8 cellular contexts compared by ENCODE assay signal in genomic region chr1:54069792-54070548, GRCh38. TPM values are rescaled to one million over a fixed set of nuclear protein-coding genes. Genes with fewer than 3 reads are reported as not detected.
A peak's percentile ranks its signal among the peaks of the same experiment; 100 is the strongest.
DNase-seq lines count a peak whose midpoint lies in the region; ATAC-seq and TF ChIP-seq lines count a peak whose summit lies in the region.

No MANE protein-coding gene starts in this region.

- intact Hi-C loops in activated CD8-positive, alpha-beta T cell treated with anti-CD3 and anti-CD28 coated beads for 36 hours (cut with micrococcal nuclease) = no loop called here
- intact Hi-C loops in heart right ventricle (cut with DNase I) = loop anchor here in 8 of 10 donors (2.0 to 10.0 kb wide), 10 partner anchors 132 to 742 kb away; partner anchors contain the start of genes TTC22 (in 3 of the 8), TTC4 (in 2 of the 8), CYB5RL (in 1 of the 8) and MRPL37 (in 1 of the 8)

- no peak overlapping the region for H3K4me3 ChIP-seq in heart right ventricle
- no peak overlapping the region for H3K4me3 ChIP-seq in skeletal muscle cell (ENCODE audit: low read depth, low read length)

- H3K27me3 Mint-ChIP-seq in HFFc6 (ENCODE audit: insufficient read depth) = no peaks in the 10 kb centered on the region
- H3K27me3 Mint-ChIP-seq in activated CD8-positive, alpha-beta T cell treated with anti-CD3 and anti-CD28 coated beads for 36 hours = no peaks in the 10 kb centered on the region

- peak; percentile 92 for ATAC-seq in activated CD8-positive, alpha-beta T cell treated with anti-CD3 and anti-CD28 coated beads for 36 hours
- ATAC-seq in heart right ventricle = peak; percentile 53 to 73 (median 64)
- no peak for ATAC-seq in HG02678 (IDR thresholded peaks at IDR 0.05; ENCODE audit: unreplicated experiment)

- H3K4me1 ChIP-seq in heart right ventricle = no peaks in the 10 kb centered on the region

- no peak overlapping the region for H3K4me3 Mint-ChIP-seq in HFFc6
- H3K4me3 Mint-ChIP-seq in activated CD8-positive, alpha-beta T cell treated with anti-CD3 and anti-CD28 coated beads for 36 hours = no peak overlapping the region

- POLR2A ChIA-PET in activated CD8-positive, alpha-beta T cell treated with anti-CD3 and anti-CD28 coated beads for 36 hours (lab: Charles Lee) = no interaction called here

- CTCF ChIA-PET in activated CD8-positive, alpha-beta T cell treated with anti-CD3 and anti-CD28 coated beads for 36 hours (lab: Charles Lee) = interaction anchor here (0.6 to 3.0 kb wide), 9 partner anchors 8 to 587 kb away, joined by 3 to 19 read pairs (median 4); partner anchors contain the start of genes TCEANC2 and TMEM59

- DNase-seq in GM03348 (ENCODE audit: low spot score) (peak; percentile 75), HFFc6 (peak; percentile 54), NCI-H2171 (lab: John Stamatoyannopoulos, UW) (peak; percentile 94), heart right ventricle (no peak), skeletal muscle cell (ENCODE audit: low read depth) (peak; percentile 32), amniotic stem cell (lab: John Stamatoyannopoulos, UW) (no peak)
- no peak for DNase-seq in activated CD8-positive, alpha-beta T cell treated with anti-CD3 and anti-CD28 coated beads for 36 hours

- H3K9me3 ChIP-seq in heart right ventricle = no peaks in the 10 kb centered on the region

- peaks cover 0 to 30% (median 0%) of the 10 kb centered on the region in 9 donors for H3K36me3 ChIP-seq in heart right ventricle

- TF ChIP-seq CTCF in HFFc6 (IDR thresholded peaks at IDR 0.05) = peak; percentile 90
- peak; percentile 78 for TF ChIP-seq CTCF in activated CD8-positive, alpha-beta T cell treated with anti-CD3 and anti-CD28 coated beads for 36 hours (IDR thresholded peaks at IDR 0.05)
- TF ChIP-seq CTCF in heart right ventricle (IDR thresholded peaks at IDR 0.05) = peak; percentile 40 to 92 (median 76)

- no peaks in the 10 kb centered on the region for H3K9me3 Mint-ChIP-seq in HFFc6
- no peaks in the 10 kb centered on the region for H3K9me3 Mint-ChIP-seq in activated CD8-positive, alpha-beta T cell treated with anti-CD3 and anti-CD28 coated beads for 36 hours

- H3K27ac ChIP-seq in heart right ventricle = no peak overlapping the region

- peaks cover 5% of the 10 kb centered on the region; the same call in 1 of the 2 replicates for H3K36me3 Mint-ChIP-seq in HFFc6 (ENCODE audit: low read depth)
- H3K36me3 Mint-ChIP-seq in activated CD8-positive, alpha-beta T cell treated with anti-CD3 and anti-CD28 coated beads for 36 hours (ENCODE audit: low read depth) = peaks cover 3% of the 10 kb centered on the region

- H3K27ac Mint-ChIP-seq in HFFc6 = no peak overlapping the region
- H3K27ac Mint-ChIP-seq in activated CD8-positive, alpha-beta T cell treated with anti-CD3 and anti-CD28 coated beads for 36 hours = no peak overlapping the region

- H3K4me1 Mint-ChIP-seq in HFFc6 (ENCODE audit: low read depth) = peaks cover 6% of the 10 kb centered on the region; the same call in 1 of the 2 replicates
- no peaks in the 10 kb centered on the region for H3K4me1 Mint-ChIP-seq in activated CD8-positive, alpha-beta T cell treated with anti-CD3 and anti-CD28 coated beads for 36 hours (ENCODE audit: low read depth)

- H3K27me3 ChIP-seq in heart right ventricle = no peaks in the 10 kb centered on the region

- WGBS in heart right ventricle, 2 donors = 48 to 54% methylated on average over 3 of the region's 3 CpGs

RNA-seq across cellular contexts. Expression of gene TCEANC2, which starts 16.6 kb away (rescaled TPM):
- total RNA-seq in HFFc6 (2021; fragmentation: NEBNext Ultra II Directional; extraction: Animal tissue kit (Norgen Biotek cat#: 25700)) = 1 to 10 TPM; 4.2 to 5.5 (median 4.8) TPM
- total RNA-seq in activated CD8-positive, alpha-beta T cell treated with anti-CD3 and anti-CD28 coated beads for 36 hours = 10 to 100 TPM; 11.1 to 11.2 TPM
- 1 to 10 TPM; 2.3 to 5.9 (median 4.1) TPM for total RNA-seq in heart right ventricle
- polyA plus RNA-seq in heart right ventricle = 1 to 10 TPM; 1.4 to 2.6 TPM

RNA-seq across cellular contexts. Expression of gene TMEM59, which starts 17.0 kb away (rescaled TPM):
- total RNA-seq in HFFc6 (2021; fragmentation: NEBNext Ultra II Directional; extraction: Animal tissue kit (Norgen Biotek cat#: 25700)) = 100 to 1,000 TPM; 282 to 460 (median 348) TPM
- 100 to 1,000 TPM in 1 of 2 experiments, 10 to 100 TPM in 1; 93.4 to 109 TPM for total RNA-seq in activated CD8-positive, alpha-beta T cell treated with anti-CD3 and anti-CD28 coated beads for 36 hours
- total RNA-seq in heart right ventricle = 100 to 1,000 TPM; 285 to 474 (median 345) TPM
- polyA plus RNA-seq in heart right ventricle = 100 to 1,000 TPM in 1 of 2 donors, 10 to 100 TPM in 1; 98.2 to 231 TPM

RNA-seq across cellular contexts. Expression of gene LDLRAD1, which starts 52.0 kb away (rescaled TPM):
- not detected for total RNA-seq in HFFc6 (2021; fragmentation: NEBNext Ultra II Directional; extraction: Animal tissue kit (Norgen Biotek cat#: 25700))
- total RNA-seq in activated CD8-positive, alpha-beta T cell treated with anti-CD3 and anti-CD28 coated beads for 36 hours = not detected
- not detected for total RNA-seq in heart right ventricle
- not detected for polyA plus RNA-seq in heart right ventricle

Comparison
In these comparisons a context has a peak if more than half of its experiments do, and no peak if none do; other contexts are left out.
1. DNase-seq: peak in GM03348 (single experiment), HFFc6 (single experiment), NCI-H2171 (single experiment) and skeletal muscle cell (single experiment); none in activated CD8-positive, alpha-beta T cell treated with anti-CD3 and anti-CD28 coated beads for 36 hours (single experiment), heart right ventricle (0 of 2) and amniotic stem cell (single experiment).
2. Peak in every context shown above with its lines, with median percentiles within 50 percentile points of each other: CTCF ChIP-seq.